ENCODE assay signal across 9 cellular contexts in genomic region chr1:154870117-154870571, GRCh38. TPM values are rescaled to one million over a fixed set of nuclear protein-coding genes. Genes with fewer than 3 reads are reported as not detected.
DNase-seq lines count a peak whose midpoint lies in the region; ATAC-seq, FAIRE-seq and TF ChIP-seq lines count a peak whose summit lies in the region.
"Had no signal": no experiment of that assay in that cellular context is flagged by ENCODE, and none has a peak within 500 bp of the region (broad histone marks: within the 10 kb centered on the region; RNA-seq: fewer than 3 reads in every experiment).

Gene KCNN3 (minus strand): TSS chr1:154870281. CDS start chr1:154869964, 317 bp downstream.

- POLR2A ChIA-PET in OCI-LY7 (lab: Charles Lee): interaction anchor here (0.6 to 2.1 kb wide), 5 partner anchors 10 to 103 kb away, joined by 3 to 19 read pairs (median 4); no protein-coding TSS in a partner anchor
- POLR2A ChIA-PET in naive thymus-derived CD4-positive, alpha-beta T cell (lab: Charles Lee): no interaction called here

- ATAC-seq in GM21526 (IDR thresholded peaks at IDR 0.05; ENCODE audit: low FRiP score, unreplicated experiment): peak; percentile 81
- ATAC-seq in naive thymus-derived CD4-positive, alpha-beta T cell: peak; percentile 99
- ATAC-seq in stimulated activated memory B cell treated with anti-CD40 and anti-IgM and Interleukin-4, amounts not matched to agents 10 μg/mL and 1 μg/mL and 100 μg/mL, for 72 hours: peak; percentile 97

- H3K4me1 Mint-ChIP-seq in naive thymus-derived CD4-positive, alpha-beta T cell: peaks cover 12 to 35% (median 30%) of the 10 kb centered on the region in 7 donors
- peaks cover 60% of the 10 kb centered on the region for H3K4me1 Mint-ChIP-seq in stimulated activated memory B cell treated with anti-CD40 and anti-IgM and Interleukin-4, amounts not matched to agents 10 μg/mL and 1 μg/mL and 100 μg/mL, for 72 hours

- no peak within 1 kb of the TSS for H3K27ac ChIP-seq in OCI-LY7 (ENCODE audit: low read depth, low read length, poor library complexity, severe bottlenecking)
- H3K27ac ChIP-seq in naive thymus-derived CD4-positive, alpha-beta T cell (ENCODE audit: low read depth, low read length): no peak within 1 kb of the TSS

- TF ChIP-seq CTCF in D721Med (IDR thresholded peaks at IDR 0.05; ENCODE audit: insufficient read depth, missing control alignments) (no peak), OCI-LY7 (conservative IDR thresholded peaks at IDR 0.05; ENCODE audit: low read length) (no peak)

- H3K27me3 ChIP-seq in naive thymus-derived CD4-positive, alpha-beta T cell (ENCODE audit: control insufficient read depth in 2 of 2, insufficient read depth in 2 of 2, low read length in 2 of 2): peaks cover 0 to 3% of the 10 kb centered on the region in 2 donors

- intact Hi-C loops in OCI-LY7 (cut with micrococcal nuclease; ENCODE audit: unreplicated experiment): no loop called here
- intact Hi-C loops in naive thymus-derived CD4-positive, alpha-beta T cell (cut with micrococcal nuclease): loop anchor here in 1 of 2 donors (5.0 kb wide), 1 partner anchor 108 kb away; no protein-coding TSS in a partner anchor

- H3K4me2 ChIP-seq in OCI-LY7 (ENCODE audit: low read length): peak within 1 kb of the TSS; percentile 87

- CTCF ChIA-PET in OCI-LY7 (lab: Charles Lee; ENCODE audit: unreplicated experiment): interaction anchor here (0.5 to 2.4 kb wide), 5 partner anchors 10 to 391 kb away, joined by 3 to 9 read pairs (median 3); no protein-coding TSS in a partner anchor
- CTCF ChIA-PET in naive thymus-derived CD4-positive, alpha-beta T cell (lab: Charles Lee): interaction anchor here (0.5 kb wide), 1 partner anchor 37 kb away, joined by 3 read pairs; no protein-coding TSS in a partner anchor

- H2AFZ ChIP-seq in OCI-LY7 (ENCODE audit: low read length): peak within 1 kb of the TSS; percentile 64; the same call in 1 of the 2 replicates

- peak; percentile 80 for DNase-seq in D721Med (ENCODE audit: insufficient read length, low spot score)
- peak; percentile 98 for DNase-seq in HuH-7 (ENCODE audit: low spot score)
- peak; percentile 97 for DNase-seq in OCI-LY7 (ENCODE audit: low spot score)
- peak; percentile 88 to 89 for DNase-seq in activated T-cell treated with anti-CD3 and anti-CD28 coated beads, Interleukin-2, amount 50 U/mL, for 48 hours
- peak; percentile 74 for DNase-seq in fibroblast of gingiva (ENCODE audit: low read depth)
- DNase-seq in naive thymus-derived CD4-positive, alpha-beta T cell: peak; percentile 44 to 77 (median 66)

- BruUV-seq in OCI-LY7 (replicated peaks; lab: Mats Ljungman, UMichigan): no TSS peak

- peak within 1 kb of the TSS in 8 of 10 donors; percentile 8 to 67 (median 34) for H3K4me3 Mint-ChIP-seq in naive thymus-derived CD4-positive, alpha-beta T cell
- peak within 1 kb of the TSS; percentile 47 for H3K4me3 Mint-ChIP-seq in stimulated activated memory B cell treated with anti-CD40 and anti-IgM and Interleukin-4, amounts not matched to agents 10 μg/mL and 1 μg/mL and 100 μg/mL, for 72 hours

- H3K79me2 ChIP-seq in OCI-LY7 (ENCODE audit: insufficient read depth, low read depth, low read length): no peaks in the 10 kb centered on the region

- peak within 1 kb of the TSS; percentile 63 for H3K4me3 ChIP-seq in OCI-LY7 (ENCODE audit: low read depth, low read length, poor library complexity, severe bottlenecking)
- no peak within 1 kb of the TSS for H3K4me3 ChIP-seq in naive thymus-derived CD4-positive, alpha-beta T cell (ENCODE audit: low read length)

- H3K27me3 Mint-ChIP-seq in naive thymus-derived CD4-positive, alpha-beta T cell: peaks cover 31 to 56% (median 42%) of the 10 kb centered on the region in 5 donors
- peaks cover 46% of the 10 kb centered on the region for H3K27me3 Mint-ChIP-seq in stimulated activated memory B cell treated with anti-CD40 and anti-IgM and Interleukin-4, amounts not matched to agents 10 μg/mL and 1 μg/mL and 100 μg/mL, for 72 hours

- peak within 1 kb of the TSS in 1 of 9 donors; percentile 28 for H3K27ac Mint-ChIP-seq in naive thymus-derived CD4-positive, alpha-beta T cell
- no peak within 1 kb of the TSS for H3K27ac Mint-ChIP-seq in stimulated activated memory B cell treated with anti-CD40 and anti-IgM and Interleukin-4, amounts not matched to agents 10 μg/mL and 1 μg/mL and 100 μg/mL, for 72 hours
- H3K27ac Mint-ChIP-seq: stimulated activated naive CD8-positive, alpha-beta T cell treated with anti-CD3 and anti-CD28 coated beads, Interleukin-15, Interleukin-2, amounts not matched to agents 100 ng/mL and 50 ng/mL, for 24 hours had no signal

- no peaks in the 10 kb centered on the region for H3K36me3 ChIP-seq in OCI-LY7 (ENCODE audit: insufficient read depth, low read length)
- H3K36me3 ChIP-seq in naive thymus-derived CD4-positive, alpha-beta T cell (ENCODE audit: control insufficient read depth in 2 of 3, insufficient read depth in 3 of 3, low read length in 3 of 3): no peaks in the 10 kb centered on the region

- FAIRE-seq in D721Med (lab: Jason Lieb, UNC): no peak

- H4K20me1 ChIP-seq in OCI-LY7 (ENCODE audit: insufficient read depth, low read length): no peaks in the 10 kb centered on the region

- peaks cover 0 to 4% (median 0%) of the 10 kb centered on the region in 5 donors for H3K36me3 Mint-ChIP-seq in naive thymus-derived CD4-positive, alpha-beta T cell
- H3K36me3 Mint-ChIP-seq in stimulated activated memory B cell treated with anti-CD40 and anti-IgM and Interleukin-4, amounts not matched to agents 10 μg/mL and 1 μg/mL and 100 μg/mL, for 72 hours: no peaks in the 10 kb centered on the region

- H3K9me3 Mint-ChIP-seq in naive thymus-derived CD4-positive, alpha-beta T cell: no peaks in the 10 kb centered on the region
- no peaks in the 10 kb centered on the region for H3K9me3 Mint-ChIP-seq in stimulated activated memory B cell treated with anti-CD40 and anti-IgM and Interleukin-4, amounts not matched to agents 10 μg/mL and 1 μg/mL and 100 μg/mL, for 72 hours
- H3K9me3 Mint-ChIP-seq: stimulated activated naive CD8-positive, alpha-beta T cell treated with anti-CD3 and anti-CD28 coated beads, Interleukin-15, Interleukin-2, amounts not matched to agents 100 ng/mL and 50 ng/mL, for 24 hours had no signal

- peaks cover 64% of the 10 kb centered on the region for H3K4me1 ChIP-seq in OCI-LY7 (ENCODE audit: insufficient read depth, low read length, poor library complexity, severe bottlenecking)
- H3K4me1 ChIP-seq in naive thymus-derived CD4-positive, alpha-beta T cell (ENCODE audit: control insufficient read depth in 2 of 2, insufficient read depth in 2 of 2, low read length in 2 of 2): no peaks in the 10 kb centered on the region

- H3K9me2 ChIP-seq in OCI-LY7 (ENCODE audit: insufficient read depth, low read length): no peaks in the 10 kb centered on the region

- no peaks in the 10 kb centered on the region for H3K9me3 ChIP-seq in OCI-LY7 (ENCODE audit: low read length)
- H3K9me3 ChIP-seq in naive thymus-derived CD4-positive, alpha-beta T cell (ENCODE audit: control insufficient read depth in 2 of 3, low read length in 3 of 3): no peaks in the 10 kb centered on the region

RNA-seq across cellular contexts. Expression of gene KCNN3, which starts in this region (rescaled TPM):
- 11.4 and 14.8 TPM in 2 replicates for total RNA-seq in OCI-LY7 (2014; rRNA removed; shearing (Covaris generic))
- total RNA-seq in OCI-LY7 (2022): 44.5 and 50.8 TPM in 2 replicates
- under 1 TPM in 4 of 5 experiments, not detected in 1; 0.05 to 0.29 (median 0.15) TPM for total RNA-seq in naive thymus-derived CD4-positive, alpha-beta T cell
- not detected for polyA plus RNA-seq in naive thymus-derived CD4-positive, alpha-beta T cell

Comparison
In these comparisons a context has a peak if more than half of its experiments do, and no peak if none do; other contexts are left out.
1. RNA of gene KCNN3 (total RNA-seq): 11.4 to 50.8 TPM in OCI-LY7; 0.05 to 0.29 TPM in naive thymus-derived CD4-positive, alpha-beta T cell; every median in the first group is over 4 times any median in the second.
2. Peak in DNase-seq and ATAC-seq in naive thymus-derived CD4-positive, alpha-beta T cell; RNA of the gene not detected or under 1 TPM.
3. Peak in every context shown above with its lines, with median percentiles within 50 percentile points of each other: DNase-seq and ATAC-seq.